ENCODE assay signal across 15 cellular contexts in the genomic region with DNA sequence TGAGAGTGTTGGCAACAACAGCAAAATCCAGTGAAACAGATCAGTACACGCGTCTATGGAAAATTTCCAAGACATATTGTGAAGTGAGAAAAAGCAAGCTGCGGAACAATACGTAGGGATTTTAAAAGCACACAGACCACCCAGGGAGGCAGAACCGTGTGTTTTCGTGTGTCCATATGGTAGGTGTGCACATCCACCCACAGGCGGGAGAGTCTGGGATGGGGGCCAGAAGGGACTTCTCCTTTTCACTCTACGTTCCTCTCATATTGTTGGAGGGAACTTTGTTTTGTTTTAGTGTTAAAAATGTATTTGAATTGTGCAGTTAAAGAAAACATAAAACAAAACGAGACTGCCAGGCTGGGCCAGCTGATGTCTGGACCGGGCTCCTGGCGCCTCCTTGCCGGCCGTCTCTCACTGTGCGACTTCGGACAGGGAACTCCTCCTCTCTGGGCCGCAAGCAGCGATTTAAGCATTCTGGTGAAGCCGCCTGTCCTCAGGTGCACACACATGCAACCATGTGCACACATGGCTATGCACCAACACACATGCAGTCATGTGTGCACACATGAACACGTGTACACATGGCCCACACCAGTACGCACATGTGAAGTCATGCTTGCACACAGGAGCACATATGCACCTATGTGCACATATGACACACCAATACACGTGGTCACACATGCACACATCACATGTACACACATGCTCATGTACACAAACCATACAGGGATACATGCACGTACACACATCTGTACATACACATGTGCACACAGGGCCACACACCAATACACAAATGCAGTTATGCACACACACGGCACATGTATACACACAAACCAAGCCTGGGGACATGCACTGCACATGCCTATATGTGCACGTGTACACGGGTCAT.
DNase-seq lines count a peak whose midpoint lies in the region; ATAC-seq, FAIRE-seq and TF ChIP-seq lines count a peak whose summit lies in the region.
"Had no signal": no experiment of that assay in that cellular context is flagged by ENCODE, and none has a peak within 500 bp of the region (broad histone marks: within the 10 kb centered on the region; RNA-seq: fewer than 3 reads in every experiment).

No MANE protein-coding gene starts in this region.

- H3K4me3 ChIP-seq in right atrium auricular region: no peak overlapping the region
- no peak overlapping the region for H3K4me3 ChIP-seq in left ventricle myocardium inferior
- H3K4me3 ChIP-seq in keratinocyte (ENCODE audit: control insufficient read depth in 2 of 3, extremely low read depth in 1 of 3, insufficient read depth in 2 of 3, low read depth in 1 of 3, low read length in 3 of 3): no peak overlapping the region
- H3K4me3 ChIP-seq in aorta (ENCODE audit: low read length in 2 of 2): no peak overlapping the region
- H3K4me3 ChIP-seq in small intestine (ENCODE audit: low read depth in 1 of 2, low read length in 2 of 2): no peak overlapping the region
- H3K4me3 ChIP-seq: GM23338, ovary, SK-N-MC had no signal

- no peaks in the 10 kb centered on the region for H3K9me3 ChIP-seq in right atrium auricular region
- H3K9me3 ChIP-seq in left ventricle myocardium inferior (replicated peaks): no peaks in the 10 kb centered on the region
- H3K9me3 ChIP-seq in keratinocyte (ENCODE audit: control insufficient read depth, low read depth, low read length): no peaks in the 10 kb centered on the region
- H3K9me3 ChIP-seq in aorta (ENCODE audit: control insufficient read depth, low read length): no peaks in the 10 kb centered on the region
- no peaks in the 10 kb centered on the region for H3K9me3 ChIP-seq in small intestine (ENCODE audit: control insufficient read depth, low read depth)
- H3K9me3 ChIP-seq: ovary had no signal

- FAIRE-seq in keratinocyte (lab: Jason Lieb, UNC): no peak
- FAIRE-seq in small intestine (lab: Jason Lieb, UNC): no peak
- no peak for FAIRE-seq in RCC 7860 (lab: Jason Lieb, UNC)
- FAIRE-seq: frontal cortex had no signal

- H3K9ac ChIP-seq in keratinocyte (ENCODE audit: control insufficient read depth, extremely low read depth, insufficient read depth, low read length): no peak overlapping the region

- no peaks in the 10 kb centered on the region for H4K20me1 ChIP-seq in keratinocyte (ENCODE audit: control insufficient read depth, extremely low read depth, insufficient read depth, low read length)

- H3K36me3 ChIP-seq in right atrium auricular region (no peaks in the 10 kb centered on the region), left ventricle myocardium inferior (peaks cover 8% of the 10 kb centered on the region), keratinocyte (ENCODE audit: control insufficient read depth in 2 of 2, extremely low read depth in 1 of 2, insufficient read depth in 2 of 2, low read length in 2 of 2) (peaks cover 0 to 3% of the 10 kb centered on the region in 2 experiments), aorta (ENCODE audit: control insufficient read depth in 1 of 2, insufficient read depth in 2 of 2, low read length in 1 of 2) (no peaks in the 10 kb centered on the region), small intestine (ENCODE audit: control insufficient read depth in 2 of 2, insufficient read depth in 2 of 2, low read length in 2 of 2) (no peaks in the 10 kb centered on the region)
- H3K36me3 ChIP-seq: ovary had no signal

- H3K4me1 ChIP-seq in right atrium auricular region: peaks cover 0 to 22% of the 10 kb centered on the region in 2 donors
- H3K4me1 ChIP-seq in left ventricle myocardium inferior: peaks cover 17% of the 10 kb centered on the region
- H3K4me1 ChIP-seq in keratinocyte (ENCODE audit: control insufficient read depth, extremely low read depth, insufficient read depth, low read length): peaks cover 18% of the 10 kb centered on the region
- no peaks in the 10 kb centered on the region for H3K4me1 ChIP-seq in aorta (ENCODE audit: control insufficient read depth in 1 of 2, insufficient read depth in 2 of 2, low read length in 2 of 2)
- H3K4me1 ChIP-seq in small intestine (ENCODE audit: control insufficient read depth in 2 of 2, insufficient read depth in 1 of 2, low read depth in 1 of 2, low read length in 1 of 2): no peaks in the 10 kb centered on the region

- DNase-seq in right atrium auricular region (ENCODE audit: low spot score) (peak; percentile 52), left ventricle myocardium inferior (no peak), astrocyte of the hippocampus (ENCODE audit: low read depth, low spot score) (peak; percentile 23), keratinocyte (ENCODE audit: low read depth, low spot score) (no peak), aorta (peak; percentile 49 to 61), small intestine (no peak), T-helper 1 cell (no peak), RCC 7860 (ENCODE audit: low spot score) (no peak)
- DNase-seq: activated CD4-positive, alpha-beta T cell treated with anti-CD3 and anti-CD28 coated beads for 48 hours; stimulated activated CD4-positive, alpha-beta T cell treated with anti-CD3 and anti-CD28 coated beads, Interleukin-4, amount 100 ng/mL, for 24 hours had no signal

- intact Hi-C loops in left ventricle myocardium inferior (cut with micrococcal nuclease): no loop called here
- intact Hi-C loops in aorta (cut with DNase I): no loop called here

- H3K27ac ChIP-seq in right atrium auricular region (no peak overlapping the region), left ventricle myocardium inferior (replicated peaks) (no peak overlapping the region), keratinocyte (ENCODE audit: control insufficient read depth, insufficient read depth, low read length) (no peak overlapping the region), aorta (ENCODE audit: low read depth in 1 of 2, low read length in 2 of 2) (no peak overlapping the region), small intestine (ENCODE audit: low read depth in 1 of 2, low read length in 1 of 2) (no peak overlapping the region)
- H3K27ac ChIP-seq: ovary, SK-N-MC had no signal

- ATAC-seq in aorta (ENCODE audit: low FRiP score): no peak
- ATAC-seq: activated T-helper 17 cell treated with anti-CD3 and anti-CD28 coated beads, Interleukin-2, amount 50 U/mL, for 72 hours had no signal

- H2AFZ ChIP-seq in keratinocyte (ENCODE audit: control insufficient read depth, low read length): no peak overlapping the region
- H2AFZ ChIP-seq: GM23338 had no signal

- H3K27me3 ChIP-seq in right atrium auricular region (no peaks in the 10 kb centered on the region), left ventricle myocardium inferior (ENCODE audit: low read depth) (no peaks in the 10 kb centered on the region), keratinocyte (ENCODE audit: control insufficient read depth, extremely low read depth, insufficient read depth, low read length) (peaks cover 9% of the 10 kb centered on the region), aorta (ENCODE audit: control insufficient read depth in 1 of 2, insufficient read depth in 2 of 2, low read length in 1 of 2) (no peaks in the 10 kb centered on the region), small intestine (ENCODE audit: control insufficient read depth in 2 of 2, insufficient read depth in 2 of 2, low read length in 2 of 2) (no peaks in the 10 kb centered on the region)
- H3K27me3 ChIP-seq: ovary had no signal

- TF ChIP-seq CTCF in right atrium auricular region (IDR thresholded peaks at IDR 0.05) (no peak), left ventricle myocardium inferior (IDR thresholded peaks at IDR 0.05; ENCODE audit: borderline replicate concordance) (no peak), keratinocyte (optimal IDR thresholded peaks at IDR 0.05 in 1 of 3, IDR thresholded peaks at IDR 0.05 in 1 of 3, conservative IDR thresholded peaks at IDR 0.05 in 1 of 3; ENCODE audit: extremely low read depth in 1 of 3, insufficient read depth in 2 of 3, low read length in 3 of 3) (no peak)

- dilution Hi-C loops in keratinocyte (cut with MboI; ENCODE audit: extremely low pct_ligation_motif_present, low sequenced_read_pairs): no loop called here

- H3K4me2 ChIP-seq in keratinocyte (ENCODE audit: control insufficient read depth, extremely low read depth, insufficient read depth, low read depth, low read length): peak overlapping the region; percentile 47
- H3K4me2 ChIP-seq: GM23338 had no signal

- no peaks in the 10 kb centered on the region for H3K9me1 ChIP-seq in keratinocyte (ENCODE audit: control insufficient read depth, extremely low read depth, insufficient read depth, low read length)

- H3K79me2 ChIP-seq in keratinocyte (ENCODE audit: control insufficient read depth, insufficient read depth, low read length): no peaks in the 10 kb centered on the region

- 21 to 22% methylated on average over 25 of the region's 25 CpGs for WGBS in aorta, 2 donors
- 68 to 81% (median 78%) methylated on average over 25 of the region's 25 CpGs for WGBS in small intestine, 3 donors

Comparison
In these comparisons a context has a peak if more than half of its experiments do, and no peak if none do; other contexts are left out.
1. DNase-seq: peak in right atrium auricular region (single experiment), astrocyte of the hippocampus (single experiment) and aorta (2 of 2); none in left ventricle myocardium inferior (single experiment), keratinocyte (single experiment), small intestine (single experiment), T-helper 1 cell (0 of 5) and RCC 7860 (single experiment).